ENCODE assay signal across 8 cellular contexts in the genomic region with DNA sequence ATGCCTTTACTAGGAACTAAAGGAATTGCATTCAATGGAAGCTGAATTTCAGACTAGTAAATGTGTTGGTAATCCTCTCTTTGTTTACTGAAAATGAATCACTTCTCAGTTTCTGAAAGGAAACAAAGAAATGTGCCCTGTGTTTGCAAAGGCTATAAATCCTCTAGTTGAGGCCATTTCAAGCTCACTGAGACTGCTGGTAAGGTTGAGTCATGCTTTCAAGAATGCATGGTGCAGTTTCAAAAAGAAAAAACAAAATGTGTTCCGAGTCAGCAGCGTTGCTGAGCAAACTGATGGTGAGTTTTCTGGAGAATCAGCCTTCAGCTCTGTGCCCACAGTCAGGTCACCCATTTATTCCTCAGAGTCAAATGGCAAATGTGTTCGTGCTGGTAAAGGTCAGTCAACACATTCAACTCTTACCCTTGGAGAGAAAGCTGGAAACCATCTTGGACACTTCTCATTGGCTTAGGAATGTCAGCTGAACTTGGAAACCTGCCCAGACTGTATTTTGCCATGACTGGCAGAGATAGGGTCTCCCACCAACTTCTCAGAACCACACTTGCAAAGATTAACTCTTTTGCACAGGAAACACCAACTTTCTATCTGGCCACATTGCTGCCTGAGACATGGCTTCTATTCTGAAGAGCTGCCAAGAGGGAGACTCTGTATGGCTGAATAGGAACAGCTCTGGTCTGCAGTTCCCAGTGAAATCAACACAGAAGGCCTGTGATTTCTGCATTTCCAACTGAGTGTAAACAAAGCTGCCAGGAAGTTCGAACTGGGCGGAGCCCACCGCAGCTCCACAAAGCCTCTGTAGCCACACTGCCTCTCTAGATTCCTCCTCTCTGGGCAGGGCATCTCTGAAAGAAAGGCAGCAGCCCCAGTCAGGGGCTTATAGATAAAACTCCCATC.
A peak's percentile ranks its signal among the peaks of the same experiment; 100 is the strongest.
DNase-seq lines count a peak whose midpoint lies in the region; ATAC-seq, FAIRE-seq and TF ChIP-seq lines count a peak whose summit lies in the region.

No MANE protein-coding gene starts in this region.

- H3K36me3 Mint-ChIP-seq in activated T-cell treated with anti-CD3 and anti-CD28 coated beads, Interleukin-2, amount 50 U/mL, for 4 hours (ENCODE audit: insufficient read depth): no peaks in the 10 kb centered on the region
- H3K36me3 Mint-ChIP-seq in GM23338 (ENCODE audit: low read depth): peaks cover 3% of the 10 kb centered on the region; the same call in 1 of the 3 replicates

- H3K9me1 ChIP-seq in keratinocyte (ENCODE audit: control insufficient read depth, extremely low read depth, insufficient read depth, low read length): no peaks in the 10 kb centered on the region

- no peaks in the 10 kb centered on the region; the same call in 1 of the 2 replicates for H3F3A ChIP-seq in GM23338 (replicated peaks; ENCODE audit: low read depth)

- no peaks in the 10 kb centered on the region for H3K9me3 Mint-ChIP-seq in activated T-cell treated with anti-CD3 and anti-CD28 coated beads, Interleukin-2, amount 50 U/mL, for 4 hours
- H3K9me3 Mint-ChIP-seq in GM23338: peaks cover 13% of the 10 kb centered on the region; the same call in 2 of the 3 replicates

- TF ChIP-seq CTCF in GM23338 (conservative IDR thresholded peaks at IDR 0.05; ENCODE audit: low read depth in 2 of 2) (no peak), keratinocyte (optimal IDR thresholded peaks at IDR 0.05 in 1 of 3, IDR thresholded peaks at IDR 0.05 in 1 of 3, conservative IDR thresholded peaks at IDR 0.05 in 1 of 3; ENCODE audit: extremely low read depth in 1 of 3, insufficient read depth in 2 of 3, low read length in 3 of 3) (no peak), tibial artery (IDR thresholded peaks at IDR 0.05) (no peak)

- H3K9me2 ChIP-seq in GM23338 (ENCODE audit: insufficient read depth): 0 out of 2 replicates have a peak, but pooled peaks cover 7% of the 10 kb centered on the region

- no peaks in the 10 kb centered on the region for H4K20me1 ChIP-seq in GM23338 (replicated peaks; ENCODE audit: insufficient read depth)
- no peaks in the 10 kb centered on the region for H4K20me1 ChIP-seq in keratinocyte (ENCODE audit: control insufficient read depth, extremely low read depth, insufficient read depth, low read length)

- H3K9me3 ChIP-seq in HUES64 (ENCODE audit: insufficient read depth, low read depth, low read length) (peaks cover 6% of the 10 kb centered on the region; the same call in 1 of the 2 replicates), adipocyte (ENCODE audit: control insufficient read depth, low read length) (no peaks in the 10 kb centered on the region), keratinocyte (ENCODE audit: control insufficient read depth, low read depth, low read length) (no peaks in the 10 kb centered on the region), tibial artery (no peaks in the 10 kb centered on the region)

- H2AFZ ChIP-seq in GM23338 (peak overlapping the region; percentile 75; the same call in 1 of the 2 replicates), keratinocyte (ENCODE audit: control insufficient read depth, low read length) (peak overlapping the region; percentile 81)

- intact Hi-C loops in tibial artery (cut with DNase I; ENCODE audit: low total_unique reads): no loop called here

- peak overlapping the region; percentile 31; the same call in 1 of the 2 replicates for H3K4me3 ChIP-seq in GM23338
- H3K4me3 ChIP-seq in HUES64 (ENCODE audit: low read length): peak overlapping the region; percentile 18; the same call in 1 of the 2 replicates
- H3K4me3 ChIP-seq in adipocyte (ENCODE audit: low read length): peak overlapping the region; percentile 71
- peak overlapping the region in 2 of 3 experiments; percentile 6 to 51 for H3K4me3 ChIP-seq in keratinocyte (ENCODE audit: control insufficient read depth in 2 of 3, extremely low read depth in 1 of 3, insufficient read depth in 2 of 3, low read depth in 1 of 3, low read length in 3 of 3)
- no peak overlapping the region for H3K4me3 ChIP-seq in tibial artery

- H3K4me1 Mint-ChIP-seq in activated T-cell treated with anti-CD3 and anti-CD28 coated beads, Interleukin-2, amount 50 U/mL, for 4 hours (ENCODE audit: low read depth): peaks cover 14% of the 10 kb centered on the region
- H3K4me1 Mint-ChIP-seq in GM23338: peaks cover 33% of the 10 kb centered on the region; the same call in 2 of the 3 replicates

- no peak overlapping the region for H3K4me3 Mint-ChIP-seq in activated T-cell treated with anti-CD3 and anti-CD28 coated beads, Interleukin-2, amount 50 U/mL, for 4 hours
- H3K4me3 Mint-ChIP-seq in GM23338: no peak overlapping the region

- DNase-seq in activated T-cell treated with anti-CD3 and anti-CD28 coated beads, Interleukin-2, amount 50 U/mL, for 4 hours: no peak
- DNase-seq in activated T-cell treated with anti-CD3 and anti-CD28 coated beads, Interleukin-2, amount 50 U/mL, for 1 hour: no peak
- DNase-seq in GM23338 (ENCODE audit: low spot score) (peak; percentile 65), adipocyte (ENCODE audit: low read depth) (peak; percentile 86), keratinocyte (ENCODE audit: low read depth, low spot score) (no peak), tibial artery (peak in 1 of 2 donors; percentile 62), T-helper 9 cell (no peak)

- ATAC-seq in activated T-cell treated with anti-CD3 and anti-CD28 coated beads, Interleukin-2, amount 50 U/mL, for 4 hours: peak; percentile 87 to 88
- ATAC-seq in GM23338: peak; percentile 92

- H3K36me3 ChIP-seq in GM23338 (ENCODE audit: insufficient read depth) (no peaks in the 10 kb centered on the region), HUES64 (ENCODE audit: insufficient read depth, low read length) (no peaks in the 10 kb centered on the region), adipocyte (ENCODE audit: control insufficient read depth, insufficient read depth, low read length, severe bottlenecking) (no peaks in the 10 kb centered on the region), keratinocyte (ENCODE audit: control insufficient read depth in 2 of 2, extremely low read depth in 1 of 2, insufficient read depth in 2 of 2, low read length in 2 of 2) (no peaks in the 10 kb centered on the region), tibial artery (no peaks in the 10 kb centered on the region)

- H3K4me1 ChIP-seq in GM23338 (ENCODE audit: insufficient read depth): peaks cover 36% of the 10 kb centered on the region
- H3K4me1 ChIP-seq in HUES64 (ENCODE audit: insufficient read depth, low read length): peaks cover 38% of the 10 kb centered on the region
- peaks cover 33% of the 10 kb centered on the region for H3K4me1 ChIP-seq in adipocyte (ENCODE audit: control insufficient read depth, insufficient read depth, low read length)
- peaks cover 31% of the 10 kb centered on the region for H3K4me1 ChIP-seq in keratinocyte (ENCODE audit: control insufficient read depth, extremely low read depth, insufficient read depth, low read length)
- H3K4me1 ChIP-seq in tibial artery: peaks cover 0 to 31% (median 19%) of the 10 kb centered on the region in 4 donors

- H3K4me2 ChIP-seq in GM23338 (peak overlapping the region; percentile 41), keratinocyte (ENCODE audit: control insufficient read depth, extremely low read depth, insufficient read depth, low read depth, low read length) (peak overlapping the region; percentile 60)

- peak overlapping the region; percentile 88 for H3K27ac Mint-ChIP-seq in GM23338

- H3K79me2 ChIP-seq in GM23338 (replicated peaks; ENCODE audit: insufficient read depth) (no peaks in the 10 kb centered on the region), keratinocyte (ENCODE audit: control insufficient read depth, insufficient read depth, low read length) (no peaks in the 10 kb centered on the region)

- peak overlapping the region; percentile 96 for H3K27ac ChIP-seq in GM23338 (ENCODE audit: low read depth)
- peak overlapping the region; percentile 99 for H3K27ac ChIP-seq in HUES64 (ENCODE audit: low read depth, low read length)
- peak overlapping the region; percentile 80 for H3K27ac ChIP-seq in keratinocyte (ENCODE audit: control insufficient read depth, insufficient read depth, low read length)
- H3K27ac ChIP-seq in tibial artery: peak overlapping the region; percentile 61 to 75

- WGBS in HUES64: 36% methylated on average over 6 of the region's 6 CpGs

- H3K9ac ChIP-seq in HUES64 (ENCODE audit: low read depth, low read length) (peak overlapping the region; percentile 71), adipocyte (ENCODE audit: low read length) (peak overlapping the region; percentile 85), keratinocyte (ENCODE audit: control insufficient read depth, extremely low read depth, insufficient read depth, low read length) (peak overlapping the region; percentile 35)

- H3K27me3 Mint-ChIP-seq in activated T-cell treated with anti-CD3 and anti-CD28 coated beads, Interleukin-2, amount 50 U/mL, for 4 hours (ENCODE audit: low read depth): peaks cover 17% of the 10 kb centered on the region
- peaks cover 3% of the 10 kb centered on the region for H3K27me3 Mint-ChIP-seq in GM23338 (ENCODE audit: insufficient read depth, low read depth, poor library complexity)

- peak; percentile 97 for FAIRE-seq in keratinocyte (lab: Jason Lieb, UNC)

- dilution Hi-C loops in keratinocyte (cut with MboI; ENCODE audit: extremely low pct_ligation_motif_present, low sequenced_read_pairs): loop anchor here (25.0 kb wide), 1 partner anchor 88 kb away; no protein-coding TSS in a partner anchor

- H3K27me3 ChIP-seq in GM23338 (ENCODE audit: insufficient read depth): no peaks in the 10 kb centered on the region
- H3K27me3 ChIP-seq in HUES64 (ENCODE audit: insufficient read depth, low read length): no peaks in the 10 kb centered on the region
- no peaks in the 10 kb centered on the region for H3K27me3 ChIP-seq in adipocyte (replicated peaks; ENCODE audit: control insufficient read depth, insufficient read depth, low read length)
- no peaks in the 10 kb centered on the region for H3K27me3 ChIP-seq in keratinocyte (ENCODE audit: control insufficient read depth, extremely low read depth, insufficient read depth, low read length)
- H3K27me3 ChIP-seq in tibial artery: no peaks in the 10 kb centered on the region

Comparison
In these comparisons a context has a peak if more than half of its experiments do, and no peak if none do; other contexts are left out.
1. DNase-seq: peak in GM23338 (single experiment) and adipocyte (single experiment); none in activated T-cell treated with anti-CD3 and anti-CD28 coated beads, Interleukin-2, amount 50 U/mL, for 4 hours (single experiment), activated T-cell treated with anti-CD3 and anti-CD28 coated beads, Interleukin-2, amount 50 U/mL, for 1 hour (single experiment), keratinocyte (single experiment) and T-helper 9 cell (single experiment).
2. H3K4me3 ChIP-seq: peak in GM23338 (single experiment), HUES64 (single experiment), adipocyte (single experiment) and keratinocyte (2 of 3); none in tibial artery (0 of 2).
3. H3K9ac ChIP-seq: peak in every context shown above with its lines; median percentile 85 in adipocyte; 71 in HUES64; 35 in keratinocyte.
4. Peak in every context shown above with its lines, with median percentiles within 50 percentile points of each other: H3K27ac ChIP-seq.